Comparison of ENCODE assay signal across 2 cellular contexts in genomic region chr6:92495246-92495645, GRCh38.
TF ChIP-seq lines count a peak whose summit lies in the region.

No MANE protein-coding gene starts in this region.

TF ChIP-seq in SK-N-SH treated with all-trans-retinoic acid at 6 μM for 48 hours, 23 proteins besides CTCF, POLR2A, EP300 and RAD21:
- TF ChIP-seq BACH2 (CRISPR knock-in tag; IDR thresholded peaks at IDR 0.05; ENCODE audit: borderline replicate concordance) (no peak), ISL1 (CRISPR knock-in tag; IDR thresholded peaks at IDR 0.05) (peak; percentile 24; the same call in 1 of the 2 replicates)

TF ChIP-seq in SK-N-SH, 30 proteins besides CTCF, POLR2A, EP300 and RAD21 (continued from another document):
- TF ChIP-seq FOSL2 (IDR thresholded peaks at IDR 0.05; ENCODE audit: borderline replicate concordance, low read depth) = no peak
- no peak for TF ChIP-seq TEAD4 (IDR thresholded peaks at IDR 0.05; ENCODE audit: borderline replicate concordance, insufficient read depth)
- TF ChIP-seq SMC3 (IDR thresholded peaks at IDR 0.05; ENCODE audit: low read depth, low read length) = no peak
- no peak for TF ChIP-seq NRF1 (IDR thresholded peaks at IDR 0.05; ENCODE audit: low read depth, low read length)
- TF ChIP-seq REST (IDR thresholded peaks at IDR 0.05; ENCODE audit: low read depth, low read length) = no peak
- no peak for TF ChIP-seq GATA2 (CRISPR knock-in tag; IDR thresholded peaks at IDR 0.05)
- no peak for TF ChIP-seq MXI1 (IDR thresholded peaks at IDR 0.05; ENCODE audit: low read depth, low read length)
- TF ChIP-seq, protein P1, sequence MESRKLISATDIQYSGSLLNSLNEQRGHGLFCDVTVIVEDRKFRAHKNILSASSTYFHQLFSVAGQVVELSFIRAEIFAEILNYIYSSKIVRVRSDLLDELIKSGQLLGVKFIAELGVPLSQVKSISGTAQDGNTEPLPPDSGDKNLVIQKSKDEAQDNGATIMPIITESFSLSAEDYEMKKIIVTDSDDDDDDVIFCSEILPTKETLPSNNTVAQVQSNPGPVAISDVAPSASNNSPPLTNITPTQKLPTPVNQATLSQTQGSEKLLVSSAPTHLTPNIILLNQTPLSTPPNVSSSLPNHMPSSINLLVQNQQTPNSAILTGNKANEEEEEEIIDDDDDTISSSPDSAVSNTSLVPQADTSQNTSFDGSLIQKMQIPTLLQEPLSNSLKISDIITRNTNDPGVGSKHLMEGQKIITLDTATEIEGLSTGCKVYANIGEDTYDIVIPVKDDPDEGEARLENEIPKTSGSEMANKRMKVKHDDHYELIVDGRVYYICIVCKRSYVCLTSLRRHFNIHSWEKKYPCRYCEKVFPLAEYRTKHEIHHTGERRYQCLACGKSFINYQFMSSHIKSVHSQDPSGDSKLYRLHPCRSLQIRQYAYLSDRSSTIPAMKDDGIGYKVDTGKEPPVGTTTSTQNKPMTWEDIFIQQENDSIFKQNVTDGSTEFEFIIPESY (IDR thresholded peaks at IDR 0.05; ENCODE audit: borderline replicate concordance, low read depth) = no peak
- TF ChIP-seq SIN3A (IDR thresholded peaks at IDR 0.05; ENCODE audit: borderline replicate concordance, low read depth, low read length) = no peak
- TF ChIP-seq YY1 (IDR thresholded peaks at IDR 0.05; ENCODE audit: low read depth) = no peak
- no peak for TF ChIP-seq FOXJ3 (CRISPR knock-in tag; IDR thresholded peaks at IDR 0.05)
- TF ChIP-seq MAX (IDR thresholded peaks at IDR 0.05; ENCODE audit: low read depth) = no peak
- TF ChIP-seq, protein P2, sequence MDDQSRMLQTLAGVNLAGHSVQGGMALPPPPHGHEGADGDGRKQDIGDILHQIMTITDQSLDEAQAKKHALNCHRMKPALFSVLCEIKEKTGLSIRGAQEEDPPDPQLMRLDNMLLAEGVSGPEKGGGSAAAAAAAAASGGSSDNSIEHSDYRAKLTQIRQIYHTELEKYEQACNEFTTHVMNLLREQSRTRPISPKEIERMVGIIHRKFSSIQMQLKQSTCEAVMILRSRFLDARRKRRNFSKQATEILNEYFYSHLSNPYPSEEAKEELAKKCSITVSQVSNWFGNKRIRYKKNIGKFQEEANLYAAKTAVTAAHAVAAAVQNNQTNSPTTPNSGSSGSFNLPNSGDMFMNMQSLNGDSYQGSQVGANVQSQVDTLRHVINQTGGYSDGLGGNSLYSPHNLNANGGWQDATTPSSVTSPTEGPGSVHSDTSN (IDR thresholded peaks at IDR 0.05) = no peak
- no peak for TF ChIP-seq CHD2 (IDR thresholded peaks at IDR 0.05; ENCODE audit: low read length, partially characterized antibody)
- TF ChIP-seq MEF2A (IDR thresholded peaks at IDR 0.05; ENCODE audit: borderline replicate concordance, low read depth) = no peak
- TF ChIP-seq GABPA (IDR thresholded peaks at IDR 0.05; ENCODE audit: low read depth) = no peak
- no peak for TF ChIP-seq FOXM1 (IDR thresholded peaks at IDR 0.05; ENCODE audit: low read depth)
- no peak for TF ChIP-seq ELF1 (IDR thresholded peaks at IDR 0.05)
